Comparison of ENCODE assay signal across 19 cellular contexts in the genomic region with DNA sequence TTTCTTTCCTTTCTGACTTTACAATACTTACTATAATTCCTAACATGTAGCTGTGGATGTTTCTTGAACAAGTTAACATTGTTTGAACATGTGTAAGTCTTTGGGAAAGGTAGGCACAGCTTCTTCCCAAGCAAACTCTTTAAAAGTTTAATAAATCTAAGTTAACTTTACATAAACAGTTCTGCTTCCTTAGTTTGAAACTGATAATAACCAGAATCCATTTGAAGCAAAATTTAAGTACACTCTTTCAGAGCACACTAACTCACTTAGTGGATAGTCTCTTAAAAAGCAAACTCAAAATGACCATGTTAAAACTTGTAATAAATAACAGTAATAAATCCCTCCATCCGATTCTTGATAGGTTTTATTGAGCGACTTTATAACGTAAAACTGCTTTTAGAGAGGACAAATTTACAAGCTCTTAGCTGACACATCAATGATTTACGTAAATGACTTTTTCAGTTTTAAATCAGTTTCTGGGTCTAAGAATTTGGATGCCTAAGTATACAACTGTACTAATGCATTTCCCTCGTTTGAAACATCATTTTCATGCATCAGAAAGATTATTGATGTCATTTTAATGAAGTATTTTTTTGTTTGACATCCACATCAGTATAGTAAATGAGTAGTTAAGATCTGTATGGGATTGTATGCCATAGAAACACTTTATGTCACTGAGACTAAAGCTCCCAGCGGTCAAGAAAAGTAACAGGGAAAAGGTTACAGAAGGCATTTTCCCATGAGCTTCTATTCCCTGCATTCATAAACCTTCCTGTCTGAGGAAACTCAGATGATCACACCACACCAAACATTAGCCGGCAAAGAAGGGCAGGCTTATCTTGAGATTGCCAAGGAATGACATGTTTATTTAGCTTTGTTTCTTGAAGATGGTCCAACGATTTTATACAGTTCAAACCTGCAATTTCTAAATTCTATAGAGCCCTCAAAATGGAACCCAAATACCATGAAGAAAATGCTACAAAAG.
DNase-seq lines count a peak whose midpoint lies in the region; ATAC-seq, FAIRE-seq and TF ChIP-seq lines count a peak whose summit lies in the region.
"Had no signal": no experiment of that assay in that cellular context is flagged by ENCODE, and none has a peak within 500 bp of the region (broad histone marks: within the 10 kb centered on the region; RNA-seq: fewer than 3 reads in every experiment).

No MANE protein-coding gene starts in this region.

- H3K9me3 ChIP-seq in A673 (ENCODE audit: low read depth, low read length, poor library complexity, severe bottlenecking) = no peaks in the 10 kb centered on the region
- H3K9me3 ChIP-seq in pancreas = no peaks in the 10 kb centered on the region

- 43 to 44% methylated on average over 8 of the region's 8 CpGs for WGBS in pancreas, 2 donors

- no peaks in the 10 kb centered on the region for H3K79me2 ChIP-seq in GM23338 (replicated peaks; ENCODE audit: insufficient read depth)

- H3K27ac ChIP-seq in A673 (ENCODE audit: low read depth, low read length, poor library complexity, severe bottlenecking) = peak overlapping the region; percentile 52
- peak overlapping the region in 1 of 4 donors; percentile 15 for H3K27ac ChIP-seq in pancreas
- H3K27ac ChIP-seq in GM23338 (ENCODE audit: low read depth) = no peak overlapping the region

- no peak overlapping the region for H2AFZ ChIP-seq in GM23338

- peak; percentile 5 for FAIRE-seq in pancreas (lab: Jason Lieb, UNC)

- intact Hi-C loops in A673 (cut with micrococcal nuclease; ENCODE audit: unreplicated experiment) (loop anchor here (2.0 to 10.0 kb wide), 2 partner anchors 175 to 217 kb away; no protein-coding TSS in a partner anchor), left cardiac atrium (cut with DNase I) (no loop called here), pancreas (cut with DNase I) (no loop called here)

- BruUV-seq in A673 (replicated peaks; lab: Mats Ljungman, UMichigan) = no TSS peak

- POLR2A ChIA-PET in A673 (lab: Charles Lee; ENCODE audit: low non-redundant PET) (no interaction called here), WTC11 (lab: Charles Lee) (no interaction called here)

- DNase-seq in A673 (ENCODE audit: low spot score) (peak; percentile 63), WTC11 (ENCODE audit: low spot score) (no peak), left cardiac atrium (no peak), pancreas (no peak), NCI-H2171 treated with DMSO at 0.1 percent for 48 hours (lab: John Stamatoyannopoulos, UW) (no peak), GM23338 (ENCODE audit: low spot score) (no peak), SW480 (ENCODE audit: low spot score) (no peak)
- DNase-seq: activated CD8-positive, alpha-beta memory T cell treated with anti-CD3 and anti-CD28 coated beads, Interleukin-2, amount 50 U/mL, for 48 hours; GOT3; NCI-H1436; NCI-H524; PC-3; stimulated activated CD4-positive, alpha-beta T cell treated with anti-CD3 and anti-CD28 coated beads, Interleukin-4, amount 100 ng/mL, for 4 hours; T-cell had no signal

- H3K9me3 Mint-ChIP-seq in WTC11 (peaks cover 4% of the 10 kb centered on the region; the same call in 1 of the 2 replicates), GM23338 (no peaks in the 10 kb centered on the region)
- H3K9me3 Mint-ChIP-seq: stimulated activated memory B cell treated with anti-CD40 and anti-IgM and Interleukin-4, amounts not matched to agents 10 μg/mL and 1 μg/mL and 100 μg/mL, for 72 hours had no signal

- H3K4me1 Mint-ChIP-seq in WTC11 (no peaks in the 10 kb centered on the region), GM23338 (no peaks in the 10 kb centered on the region)
- H3K4me1 Mint-ChIP-seq: activated naive CD4-positive, alpha-beta T cell treated with anti-CD3 and anti-CD28 coated beads, Interleukin-2, amount 50 U/mL, for 24 hours; IgD-negative memory B cell; stimulated activated memory B cell treated with anti-CD40 and anti-IgM and Interleukin-4, amounts not matched to agents 10 μg/mL and 1 μg/mL and 100 μg/mL, for 72 hours; T-cell had no signal

- TF ChIP-seq CTCF in A673 (conservative IDR thresholded peaks at IDR 0.05; ENCODE audit: low read depth, low read length) = no peak
- no peak for TF ChIP-seq CTCF in WTC11 (IDR thresholded peaks at IDR 0.05)
- TF ChIP-seq CTCF in pancreas (IDR thresholded peaks at IDR 0.05) = no peak
- no peak for TF ChIP-seq CTCF in GM23338 (conservative IDR thresholded peaks at IDR 0.05; ENCODE audit: low read depth in 2 of 2)

- H3K9me2 ChIP-seq in GM23338 (ENCODE audit: insufficient read depth) = no peaks in the 10 kb centered on the region

- no peaks in the 10 kb centered on the region for H3K36me3 ChIP-seq in A673 (ENCODE audit: insufficient read depth, low read length, poor library complexity, severe bottlenecking)
- no peaks in the 10 kb centered on the region for H3K36me3 ChIP-seq in pancreas
- H3K36me3 ChIP-seq in GM23338 (ENCODE audit: insufficient read depth) = no peaks in the 10 kb centered on the region

- no peaks in the 10 kb centered on the region for H3K27me3 ChIP-seq in A673 (replicated peaks; ENCODE audit: insufficient read depth, low read depth, low read length, poor library complexity)
- peaks cover 0 to 5% (median 0%) of the 10 kb centered on the region in 4 donors for H3K27me3 ChIP-seq in pancreas
- H3K27me3 ChIP-seq in GM23338 (ENCODE audit: insufficient read depth) = no peaks in the 10 kb centered on the region

- H3K36me3 Mint-ChIP-seq in WTC11 (no peaks in the 10 kb centered on the region), GM23338 (ENCODE audit: low read depth) (no peaks in the 10 kb centered on the region)
- H3K36me3 Mint-ChIP-seq: activated naive CD4-positive, alpha-beta T cell treated with anti-CD3 and anti-CD28 coated beads, Interleukin-2, amount 50 U/mL, for 24 hours; IgD-negative memory B cell; stimulated activated memory B cell treated with anti-CD40 and anti-IgM and Interleukin-4, amounts not matched to agents 10 μg/mL and 1 μg/mL and 100 μg/mL, for 72 hours; T-cell had no signal

- no peak overlapping the region for H3K4me2 ChIP-seq in GM23338

- H3K4me1 ChIP-seq in A673 (ENCODE audit: insufficient read depth, low read length, poor library complexity, severe bottlenecking) (peaks cover 38% of the 10 kb centered on the region), pancreas (peaks cover 14 to 19% (median 19%) of the 10 kb centered on the region in 3 donors), GM23338 (ENCODE audit: insufficient read depth) (no peaks in the 10 kb centered on the region)

- no peak for ATAC-seq in WTC11
- peak; percentile 44 to 64 for ATAC-seq in left cardiac atrium
- ATAC-seq in pancreas = peak; percentile 43 to 69 (median 64)
- no peak for ATAC-seq in GM18909 (IDR thresholded peaks at IDR 0.05; ENCODE audit: poor library complexity, unreplicated experiment)
- no peak for ATAC-seq in GM23338
- ATAC-seq: activated CD4-positive, CD25-positive, alpha-beta regulatory T cell treated with anti-CD3 and anti-CD28 coated beads, Interleukin-2, amount 50 U/mL, for 24 hours; PC-3; stimulated activated memory B cell treated with anti-CD40 and anti-IgM and Interleukin-4, amounts not matched to agents 10 μg/mL and 1 μg/mL and 100 μg/mL, for 72 hours; T-cell had no signal

- H3K4me3 Mint-ChIP-seq in WTC11 (no peak overlapping the region), GM23338 (no peak overlapping the region)
- H3K4me3 Mint-ChIP-seq: activated naive CD4-positive, alpha-beta T cell treated with anti-CD3 and anti-CD28 coated beads, Interleukin-2, amount 50 U/mL, for 24 hours; IgD-negative memory B cell; stimulated activated memory B cell treated with anti-CD40 and anti-IgM and Interleukin-4, amounts not matched to agents 10 μg/mL and 1 μg/mL and 100 μg/mL, for 72 hours; T-cell had no signal

- no peaks in the 10 kb centered on the region for H3K27me3 Mint-ChIP-seq in WTC11 (ENCODE audit: low read depth)
- no peaks in the 10 kb centered on the region for H3K27me3 Mint-ChIP-seq in GM23338 (ENCODE audit: insufficient read depth, low read depth, poor library complexity)
- H3K27me3 Mint-ChIP-seq: activated naive CD4-positive, alpha-beta T cell treated with anti-CD3 and anti-CD28 coated beads, Interleukin-2, amount 50 U/mL, for 24 hours; IgD-negative memory B cell; stimulated activated memory B cell treated with anti-CD40 and anti-IgM and Interleukin-4, amounts not matched to agents 10 μg/mL and 1 μg/mL and 100 μg/mL, for 72 hours; T-cell had no signal

- CTCF ChIA-PET in A673 (lab: Charles Lee) = no interaction called here
- CTCF ChIA-PET in WTC11 (lab: Charles Lee) = no interaction called here

- no peaks in the 10 kb centered on the region for H3F3A ChIP-seq in GM23338 (replicated peaks; ENCODE audit: low read depth)

- H3K27ac Mint-ChIP-seq in WTC11 = no peak overlapping the region
- H3K27ac Mint-ChIP-seq in GM23338 = no peak overlapping the region
- H3K27ac Mint-ChIP-seq: activated naive CD4-positive, alpha-beta T cell treated with anti-CD3 and anti-CD28 coated beads, Interleukin-2, amount 50 U/mL, for 24 hours; IgD-negative memory B cell; stimulated activated memory B cell treated with anti-CD40 and anti-IgM and Interleukin-4, amounts not matched to agents 10 μg/mL and 1 μg/mL and 100 μg/mL, for 72 hours; T-cell had no signal

- no peak overlapping the region for H3K4me3 ChIP-seq in A673 (ENCODE audit: low read depth, low read length, poor library complexity, severe bottlenecking)
- H3K4me3 ChIP-seq in pancreas = no peak overlapping the region
- no peak overlapping the region for H3K4me3 ChIP-seq in GM23338

- H4K20me1 ChIP-seq in GM23338 (replicated peaks; ENCODE audit: insufficient read depth) = no peaks in the 10 kb centered on the region

TF ChIP-seq in WTC11, 78 proteins besides CTCF, POLR2A, EP300 and RAD21 (continues in another document):
- no peak for TF ChIP-seq PRRX2 (CRISPR knock-in tag; IDR thresholded peaks at IDR 0.05)
- no peak for TF ChIP-seq FOXK1 (CRISPR knock-in tag; IDR thresholded peaks at IDR 0.05)

TF ChIP-seq in GM23338, 12 proteins besides CTCF, POLR2A, EP300 and RAD21 (continues in another document):
- no peak for TF ChIP-seq ZNF331 (CRISPR knock-in tag; IDR thresholded peaks at IDR 0.05; ENCODE audit: low read depth)

Comparison
In these comparisons a context has a peak if more than half of its experiments do, and no peak if none do; other contexts are left out.
1. ATAC-seq: peak in left cardiac atrium (2 of 2) and pancreas (4 of 4); none in WTC11 (single experiment), GM18909 (single experiment) and GM23338 (single experiment).